In genomic region chr11:74004694-74005615, GRCh38 we compare ENCODE assay signal across 10 cellular contexts. TPM values are rescaled to one million over a fixed set of nuclear protein-coding genes. Genes with fewer than 3 reads are reported as not detected.
DNase-seq lines count a peak whose midpoint lies in the region; ATAC-seq and TF ChIP-seq lines count a peak whose summit lies in the region.
"Had no signal": no experiment of that assay in that cellular context is flagged by ENCODE, and none has a peak within 500 bp of the region (broad histone marks: within the 10 kb centered on the region; RNA-seq: fewer than 3 reads in every experiment).

No MANE protein-coding gene starts in this region.

- H3K4me3 ChIP-seq in gastrocnemius medialis (peak overlapping the region in 3 of 4 donors; percentile 71 to 89 (median 75)), right atrium auricular region (no peak overlapping the region)
- H3K4me3 ChIP-seq: A549, ascending aorta had no signal

- ATAC-seq in gastrocnemius medialis: no peak
- no peak for ATAC-seq in HG02588 (IDR thresholded peaks at IDR 0.05; ENCODE audit: unreplicated experiment)
- ATAC-seq: A549 had no signal

- no peak for TF ChIP-seq POLR2A in gastrocnemius medialis (IDR thresholded peaks at IDR 0.05)

- H3K4me1 ChIP-seq in gastrocnemius medialis: peaks cover 39 to 51% of the 10 kb centered on the region in 2 donors
- H3K4me1 ChIP-seq in right atrium auricular region: peaks cover 0 to 20% of the 10 kb centered on the region in 2 donors
- H3K4me1 ChIP-seq: A549, ascending aorta had no signal

- H3K9me3 ChIP-seq in gastrocnemius medialis (no peaks in the 10 kb centered on the region), right atrium auricular region (no peaks in the 10 kb centered on the region)
- H3K9me3 ChIP-seq: A549, ascending aorta had no signal

- DNase-seq in activated gamma-delta T cell treated with Interleukin-2 at 50 U/mL for 16 hours (peak; percentile 86), activated gamma-delta T cell (lab: John Stamatoyannopoulos, UW) (no peak), gastrocnemius medialis (no peak), cerebellar nuclear complex (lab: John Stamatoyannopoulos, UW) (no peak), COLO829 (ENCODE audit: low spot score) (no peak), right atrium auricular region (ENCODE audit: low spot score) (no peak)
- DNase-seq in activated T-helper 9 cell treated with anti-CD3 and anti-CD28 coated beads, Interleukin-2, amount 50 U/mL, for 16 hours (ENCODE audit: low read depth): peak; percentile 62

- H3K36me3 ChIP-seq in gastrocnemius medialis: peaks cover 3 to 62% of the 10 kb centered on the region in 2 donors
- peaks cover 20% of the 10 kb centered on the region for H3K36me3 ChIP-seq in right atrium auricular region

- TF ChIP-seq CTCF in gastrocnemius medialis (IDR thresholded peaks at IDR 0.05 in 4 of 5, conservative IDR thresholded peaks at IDR 0.05 in 1 of 5): no peak
- TF ChIP-seq CTCF in right atrium auricular region (IDR thresholded peaks at IDR 0.05): no peak

- no peaks in the 10 kb centered on the region for H3K27me3 ChIP-seq in gastrocnemius medialis
- no peaks in the 10 kb centered on the region for H3K27me3 ChIP-seq in right atrium auricular region
- H3K27me3 ChIP-seq: ascending aorta had no signal

- intact Hi-C loops in gastrocnemius medialis (cut with DNase I; ENCODE audit: low total_unique reads): no loop called here

- in situ Hi-C loops in gastrocnemius medialis (cut with MboI; ENCODE audit: low sequenced_read_pairs in 4 of 4): no loop called here

- H3K27ac ChIP-seq in gastrocnemius medialis (peak overlapping the region; percentile 96 to 99 (median 98)), right atrium auricular region (no peak overlapping the region)
- H3K27ac ChIP-seq: A549, ascending aorta had no signal

RNA-seq across cellular contexts. Expression of gene UCP3, which starts 3.9 kb away (rescaled TPM):
- total RNA-seq in gastrocnemius medialis (100 to 1,000 TPM; 489 to 938 (median 679) TPM), right atrium auricular region (1 to 10 TPM in 1 of 2 donors, under 1 TPM in 1; 0.37 to 1.1 TPM)
- total RNA-seq: ascending aorta had no signal

RNA-seq across cellular contexts. Expression of gene UCP2, which starts 22.3 kb away (rescaled TPM):
- total RNA-seq in gastrocnemius medialis (100 to 1,000 TPM in 1 of 4 donors, 10 to 100 TPM in 3; 16.8 to 284 (median 56.7) TPM), right atrium auricular region (10 to 100 TPM in 1 of 2 donors, 1 to 10 TPM in 1; 8.2 to 13.2 TPM)

RNA-seq across cellular contexts. Expression of gene DNAJB13, which starts 54.1 kb away (rescaled TPM):
- total RNA-seq in gastrocnemius medialis (not detected), right atrium auricular region (not detected)
- total RNA-seq: ascending aorta had no signal

Comparison
In these comparisons a context has a peak if more than half of its experiments do, and no peak if none do; other contexts are left out.
1. DNase-seq: peak in activated gamma-delta T cell treated with Interleukin-2 at 50 U/mL for 16 hours (single experiment) and activated T-helper 9 cell treated with anti-CD3 and anti-CD28 coated beads, Interleukin-2, amount 50 U/mL, for 16 hours (single experiment); none in activated gamma-delta T cell (single experiment), gastrocnemius medialis (0 of 2), cerebellar nuclear complex (0 of 2), COLO829 (single experiment) and right atrium auricular region (single experiment).
2. H3K27ac ChIP-seq: peak in gastrocnemius medialis (4 of 4); none in right atrium auricular region (0 of 2).
3. H3K4me3 ChIP-seq: peak in gastrocnemius medialis (3 of 4); none in right atrium auricular region (0 of 2).
4. RNA of gene UCP3, which starts 3.9 kb away (total RNA-seq): 489 to 938 TPM in gastrocnemius medialis; 0.37 to 1.1 TPM in right atrium auricular region; every median in the first group is over 100 times any median in the second.